In the genomic region with DNA sequence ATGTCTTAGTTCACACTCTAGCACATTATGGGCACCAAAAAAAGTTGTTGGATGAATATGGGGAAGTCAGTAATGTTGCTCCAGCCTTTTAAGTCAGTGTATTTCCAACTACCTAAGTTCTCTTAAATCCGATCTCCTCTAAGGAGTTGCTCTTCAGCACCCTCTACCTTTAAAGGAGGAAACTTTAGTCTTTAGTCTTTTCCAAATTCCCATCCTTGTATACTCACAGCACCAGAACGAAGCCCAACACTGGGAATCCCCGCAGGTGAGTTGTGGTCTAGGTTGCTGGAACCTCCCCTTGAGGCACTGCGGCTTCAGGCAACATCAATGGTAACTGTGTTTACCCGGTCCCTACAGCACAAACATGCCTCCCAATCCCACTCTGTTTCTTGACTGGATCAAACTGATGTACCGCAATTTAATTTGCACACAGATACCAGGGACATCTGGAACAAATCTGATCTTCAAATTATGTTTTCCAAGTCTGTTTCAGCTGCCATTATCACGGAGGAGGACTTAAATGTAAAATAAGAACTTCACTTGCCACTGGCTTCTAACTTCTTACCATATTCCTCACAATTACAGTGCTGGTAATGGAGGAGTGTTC, we compare ENCODE assay signal across 9 cellular contexts.
A peak's percentile ranks its signal among the peaks of the same experiment; 100 is the strongest.
DNase-seq lines count a peak whose midpoint lies in the region; TF ChIP-seq lines count a peak whose summit lies in the region.
"Had no signal": no experiment of that assay in that cellular context is flagged by ENCODE, and none has a peak within 500 bp of the region (broad histone marks: within the 10 kb centered on the region; RNA-seq: fewer than 3 reads in every experiment).

No MANE protein-coding gene starts in this region.

- H3K27me3 Mint-ChIP-seq in activated T-helper 2 cell treated with anti-CD3 and anti-CD28 coated beads, Interferon-gamma antibody, Interleukin-2, Interleukin-4, amounts not matched to agents 10 μg/mL and 5 μg/mL and 100 μg/mL, durations not matched to agents 14 hours and 24 hours and 36 hours (ENCODE audit: low read depth): no peaks in the 10 kb centered on the region

- H3K9me3 Mint-ChIP-seq in activated T-helper 2 cell treated with anti-CD3 and anti-CD28 coated beads, Interferon-gamma antibody, Interleukin-2, Interleukin-4, amounts not matched to agents 10 μg/mL and 5 μg/mL and 100 μg/mL, durations not matched to agents 14 hours and 24 hours and 36 hours: peaks cover 10% of the 10 kb centered on the region

- peak; percentile 43 for TF ChIP-seq CTCF in AG09319 (IDR thresholded peaks at IDR 0.05; ENCODE audit: low read depth, low read length)
- peak; percentile 46 for TF ChIP-seq CTCF in astrocyte of the spinal cord (IDR thresholded peaks at IDR 0.05; ENCODE audit: low read depth, low read length)

- peaks cover 38% of the 10 kb centered on the region for H3K4me1 Mint-ChIP-seq in activated T-helper 2 cell treated with anti-CD3 and anti-CD28 coated beads, Interferon-gamma antibody, Interleukin-2, Interleukin-4, amounts not matched to agents 10 μg/mL and 5 μg/mL and 100 μg/mL, durations not matched to agents 14 hours and 24 hours and 36 hours (ENCODE audit: low read depth)

- H3K27ac Mint-ChIP-seq in activated T-helper 2 cell treated with anti-CD3 and anti-CD28 coated beads, Interferon-gamma antibody, Interleukin-2, Interleukin-4, amounts not matched to agents 10 μg/mL and 5 μg/mL and 100 μg/mL, durations not matched to agents 14 hours and 24 hours and 36 hours: no peak overlapping the region

- intact Hi-C loops in activated T-helper 2 cell treated with anti-CD3 and anti-CD28 coated beads, Interferon-gamma antibody, Interleukin-2, Interleukin-4, amounts not matched to agents 10 μg/mL and 5 μg/mL and 100 μg/mL, durations not matched to agents 14 hours and 24 hours and 36 hours (cut with micrococcal nuclease): no loop called here

- no peak overlapping the region for H3K4me3 ChIP-seq in astrocyte of the spinal cord (ENCODE audit: low read depth, low read length)

- no peak overlapping the region for H3K4me3 Mint-ChIP-seq in activated T-helper 2 cell treated with anti-CD3 and anti-CD28 coated beads, Interferon-gamma antibody, Interleukin-2, Interleukin-4, amounts not matched to agents 10 μg/mL and 5 μg/mL and 100 μg/mL, durations not matched to agents 14 hours and 24 hours and 36 hours (ENCODE audit: low read depth)

- peaks cover 54% of the 10 kb centered on the region for H3K36me3 Mint-ChIP-seq in activated T-helper 2 cell treated with anti-CD3 and anti-CD28 coated beads, Interferon-gamma antibody, Interleukin-2, Interleukin-4, amounts not matched to agents 10 μg/mL and 5 μg/mL and 100 μg/mL, durations not matched to agents 14 hours and 24 hours and 36 hours (ENCODE audit: low read depth)

- peak; percentile 8 for DNase-seq in AG09319 (ENCODE audit: extremely low read depth, low read depth)
- DNase-seq in astrocyte of the spinal cord (ENCODE audit: low read depth, low spot score): peak; percentile 38
- DNase-seq in left kidney (ENCODE audit: low read depth, low spot score): peak; percentile 36
- DNase-seq in GM19238 (ENCODE audit: insufficient read length, low spot score): no peak
- no peak for DNase-seq in activated T-helper 2 cell treated with anti-CD3 and anti-CD28 coated beads, Interferon-gamma antibody, Interleukin-2, Interleukin-4, amounts not matched to agents 10 μg/mL and 5 μg/mL and 100 μg/mL, durations not matched to agents 14 hours and 24 hours and 36 hours (ENCODE audit: low spot score)
- DNase-seq in ureter (ENCODE audit: low spot score): no peak
- DNase-seq in NCI-H526 (lab: John Stamatoyannopoulos, UW): no peak
- DNase-seq: NCI-H82 had no signal

- in situ Hi-C loops in astrocyte of the spinal cord (cut with HindIII; ENCODE audit: low sequenced_read_pairs): no loop called here

- peak; percentile 21; the same call in 1 of the 2 replicates for TF ChIP-seq RAD21 in Ishikawa (IDR thresholded peaks at IDR 0.05; ENCODE audit: low read depth)

- no peak for TF ChIP-seq EP300 in Ishikawa (IDR thresholded peaks at IDR 0.05; ENCODE audit: borderline replicate concordance)

TF ChIP-seq in Ishikawa, 13 proteins besides CTCF, POLR2A, EP300 and RAD21:
- TF ChIP-seq ZBTB7A (IDR thresholded peaks at IDR 0.05; ENCODE audit: low read depth) (no peak), TCF12 (IDR thresholded peaks at IDR 0.05; ENCODE audit: low read depth) (no peak), CEBPB (IDR thresholded peaks at IDR 0.05) (no peak), NFIC (IDR thresholded peaks at IDR 0.05) (no peak), TEAD4 (IDR thresholded peaks at IDR 0.05) (no peak), FOXM1 (IDR thresholded peaks at IDR 0.05; ENCODE audit: borderline replicate concordance, low read depth) (no peak), CREB1 (IDR thresholded peaks at IDR 0.05; ENCODE audit: low read depth) (no peak), TAF1 (IDR thresholded peaks at IDR 0.05; ENCODE audit: low read depth) (no peak), EGR1 (IDR thresholded peaks at IDR 0.05) (no peak), YY1 (IDR thresholded peaks at IDR 0.05; ENCODE audit: low read depth) (no peak)
- TF ChIP-seq, protein P1, sequence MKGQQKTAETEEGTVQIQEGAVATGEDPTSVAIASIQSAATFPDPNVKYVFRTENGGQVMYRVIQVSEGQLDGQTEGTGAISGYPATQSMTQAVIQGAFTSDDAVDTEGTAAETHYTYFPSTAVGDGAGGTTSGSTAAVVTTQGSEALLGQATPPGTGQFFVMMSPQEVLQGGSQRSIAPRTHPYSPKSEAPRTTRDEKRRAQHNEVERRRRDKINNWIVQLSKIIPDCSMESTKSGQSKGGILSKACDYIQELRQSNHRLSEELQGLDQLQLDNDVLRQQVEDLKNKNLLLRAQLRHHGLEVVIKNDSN (IDR thresholded peaks at IDR 0.05): no peak
- TF ChIP-seq, protein P2, sequence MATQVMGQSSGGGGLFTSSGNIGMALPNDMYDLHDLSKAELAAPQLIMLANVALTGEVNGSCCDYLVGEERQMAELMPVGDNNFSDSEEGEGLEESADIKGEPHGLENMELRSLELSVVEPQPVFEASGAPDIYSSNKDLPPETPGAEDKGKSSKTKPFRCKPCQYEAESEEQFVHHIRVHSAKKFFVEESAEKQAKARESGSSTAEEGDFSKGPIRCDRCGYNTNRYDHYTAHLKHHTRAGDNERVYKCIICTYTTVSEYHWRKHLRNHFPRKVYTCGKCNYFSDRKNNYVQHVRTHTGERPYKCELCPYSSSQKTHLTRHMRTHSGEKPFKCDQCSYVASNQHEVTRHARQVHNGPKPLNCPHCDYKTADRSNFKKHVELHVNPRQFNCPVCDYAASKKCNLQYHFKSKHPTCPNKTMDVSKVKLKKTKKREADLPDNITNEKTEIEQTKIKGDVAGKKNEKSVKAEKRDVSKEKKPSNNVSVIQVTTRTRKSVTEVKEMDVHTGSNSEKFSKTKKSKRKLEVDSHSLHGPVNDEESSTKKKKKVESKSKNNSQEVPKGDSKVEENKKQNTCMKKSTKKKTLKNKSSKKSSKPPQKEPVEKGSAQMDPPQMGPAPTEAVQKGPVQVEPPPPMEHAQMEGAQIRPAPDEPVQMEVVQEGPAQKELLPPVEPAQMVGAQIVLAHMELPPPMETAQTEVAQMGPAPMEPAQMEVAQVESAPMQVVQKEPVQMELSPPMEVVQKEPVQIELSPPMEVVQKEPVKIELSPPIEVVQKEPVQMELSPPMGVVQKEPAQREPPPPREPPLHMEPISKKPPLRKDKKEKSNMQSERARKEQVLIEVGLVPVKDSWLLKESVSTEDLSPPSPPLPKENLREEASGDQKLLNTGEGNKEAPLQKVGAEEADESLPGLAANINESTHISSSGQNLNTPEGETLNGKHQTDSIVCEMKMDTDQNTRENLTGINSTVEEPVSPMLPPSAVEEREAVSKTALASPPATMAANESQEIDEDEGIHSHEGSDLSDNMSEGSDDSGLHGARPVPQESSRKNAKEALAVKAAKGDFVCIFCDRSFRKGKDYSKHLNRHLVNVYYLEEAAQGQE (IDR thresholded peaks at IDR 0.05; ENCODE audit: low read depth): no peak
- TF ChIP-seq, protein P3, sequence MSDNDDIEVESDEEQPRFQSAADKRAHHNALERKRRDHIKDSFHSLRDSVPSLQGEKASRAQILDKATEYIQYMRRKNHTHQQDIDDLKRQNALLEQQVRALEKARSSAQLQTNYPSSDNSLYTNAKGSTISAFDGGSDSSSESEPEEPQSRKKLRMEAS (IDR thresholded peaks at IDR 0.05): no peak

Comparison
In these comparisons a context has a peak if more than half of its experiments do, and no peak if none do; other contexts are left out.
1. DNase-seq: peak in AG09319 (single experiment), astrocyte of the spinal cord (single experiment) and left kidney (single experiment); none in GM19238 (single experiment), activated T-helper 2 cell treated with anti-CD3 and anti-CD28 coated beads, Interferon-gamma antibody, Interleukin-2, Interleukin-4, amounts not matched to agents 10 μg/mL and 5 μg/mL and 100 μg/mL, durations not matched to agents 14 hours and 24 hours and 36 hours (single experiment), ureter (single experiment) and NCI-H526 (0 of 2).